Comparison of ENCODE assay signal across 1 cellular context in genomic region chr12:107748472-107748871, GRCh38.
TF ChIP-seq lines count a peak whose summit lies in the region.

No MANE protein-coding gene starts in this region.

TF ChIP-seq in SK-N-SH, 30 proteins besides CTCF, POLR2A, EP300 and RAD21 (continued from another document):
- TF ChIP-seq ELF1 (IDR thresholded peaks at IDR 0.05) (peak; percentile 39; the same call in 1 of the 2 replicates), CHD2 (IDR thresholded peaks at IDR 0.05; ENCODE audit: low read length, partially characterized antibody) (no peak), SMC3 (IDR thresholded peaks at IDR 0.05; ENCODE audit: low read depth, low read length) (no peak), JUND (IDR thresholded peaks at IDR 0.05) (peak; percentile 24; the same call in 1 of the 2 replicates), MXI1 (IDR thresholded peaks at IDR 0.05; ENCODE audit: low read depth, low read length) (no peak), GABPA (IDR thresholded peaks at IDR 0.05; ENCODE audit: low read depth) (no peak), NRF1 (IDR thresholded peaks at IDR 0.05; ENCODE audit: low read depth, low read length) (no peak), IRF3 (IDR thresholded peaks at IDR 0.05; ENCODE audit: low read depth, low read length) (no peak), ZBTB33 (IDR thresholded peaks at IDR 0.05; ENCODE audit: borderline replicate concordance, low read depth) (no peak), USF1 (IDR thresholded peaks at IDR 0.05; ENCODE audit: borderline replicate concordance, low read depth) (no peak), POLR2AphosphoS5 (IDR thresholded peaks at IDR 0.05; ENCODE audit: low read depth, low read length) (no peak), TEAD4 (IDR thresholded peaks at IDR 0.05; ENCODE audit: borderline replicate concordance, insufficient read depth) (no peak)
